In the genomic region with DNA sequence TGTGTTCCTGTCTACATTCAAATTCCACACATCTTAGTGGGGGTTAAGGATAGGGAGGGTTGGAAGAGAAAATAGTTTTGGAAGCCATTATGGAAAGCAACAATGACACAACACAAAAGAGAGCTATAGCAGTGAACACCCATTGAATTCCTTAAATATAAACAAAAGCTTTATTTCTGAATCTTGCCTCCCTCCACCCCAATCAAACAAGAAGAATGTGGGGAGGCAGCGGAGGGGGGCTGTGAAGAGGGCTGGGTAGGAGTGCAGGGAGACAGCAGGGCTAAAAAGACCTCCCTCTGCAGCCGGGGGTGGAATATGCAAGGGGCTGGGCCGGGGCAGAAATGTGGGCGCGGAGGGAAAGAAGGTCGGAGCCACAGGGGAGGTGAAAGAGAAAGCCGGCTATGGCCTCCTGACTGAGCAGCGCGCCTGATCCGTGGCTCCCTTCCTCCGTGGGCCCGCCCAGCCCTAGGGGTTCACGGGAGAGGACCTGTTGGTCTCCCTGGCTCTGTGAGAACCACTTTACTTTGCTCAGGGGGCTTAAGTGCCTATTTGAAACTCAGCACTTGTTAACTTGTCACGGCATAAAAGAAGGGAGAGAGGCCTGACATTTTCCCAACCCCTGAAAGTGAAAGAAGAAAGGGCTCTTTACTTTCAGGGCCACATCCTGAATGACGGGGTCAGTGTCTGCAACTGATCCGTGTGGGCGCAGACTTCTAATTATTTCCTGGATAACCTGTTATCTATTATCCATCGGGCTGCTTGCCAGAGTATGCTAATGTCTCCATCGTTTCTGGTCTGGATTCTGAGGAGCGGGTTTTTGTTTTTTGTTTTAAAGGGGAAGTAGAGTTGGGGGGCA, we compare ENCODE assay signal across 8 cellular contexts.
DNase-seq lines count a peak whose midpoint lies in the region; ATAC-seq, FAIRE-seq and TF ChIP-seq lines count a peak whose summit lies in the region.

No MANE protein-coding gene starts in this region.

- intact Hi-C loops in activated T-helper 2 cell treated with anti-CD3 and anti-CD28 coated beads, Interferon-gamma antibody, Interleukin-2, Interleukin-4, amounts not matched to agents 10 μg/mL and 5 μg/mL and 100 μg/mL, durations not matched to agents 14 hours and 24 hours and 36 hours (cut with micrococcal nuclease) = loop anchor here (2.0 to 10.0 kb wide), 3 partner anchors 57 to 183 kb away; partner anchors contain the start of gene FUT8
- intact Hi-C loops in natural killer cell (cut with micrococcal nuclease) = loop anchor here (10.0 kb wide), 1 partner anchor 375 kb away; no protein-coding TSS in a partner anchor

- no peak for TF ChIP-seq CTCF in fibroblast of pulmonary artery (IDR thresholded peaks at IDR 0.05; ENCODE audit: low read length, missing control alignments)
- TF ChIP-seq CTCF in natural killer cell (IDR thresholded peaks at IDR 0.05) = no peak

- H3K4me3 ChIP-seq in fibroblast of pulmonary artery (replicated peaks; ENCODE audit: low read depth, low read length) = peak overlapping the region; percentile 28

- H3K4me1 Mint-ChIP-seq in activated T-helper 2 cell treated with anti-CD3 and anti-CD28 coated beads, Interferon-gamma antibody, Interleukin-2, Interleukin-4, amounts not matched to agents 10 μg/mL and 5 μg/mL and 100 μg/mL, durations not matched to agents 14 hours and 24 hours and 36 hours (ENCODE audit: low read depth) = peaks cover 46% of the 10 kb centered on the region
- peaks cover 20 to 21% of the 10 kb centered on the region in 2 donors for H3K4me1 Mint-ChIP-seq in natural killer cell

- no peaks in the 10 kb centered on the region for H3K27me3 Mint-ChIP-seq in activated T-helper 2 cell treated with anti-CD3 and anti-CD28 coated beads, Interferon-gamma antibody, Interleukin-2, Interleukin-4, amounts not matched to agents 10 μg/mL and 5 μg/mL and 100 μg/mL, durations not matched to agents 14 hours and 24 hours and 36 hours (ENCODE audit: low read depth)
- H3K27me3 Mint-ChIP-seq in natural killer cell (ENCODE audit: low read depth in 2 of 2) = no peaks in the 10 kb centered on the region

- TF ChIP-seq POLR2A in GM12892 (IDR thresholded peaks at IDR 0.05; ENCODE audit: low read depth, low read length) = peak; percentile 44; the same call in 1 of the 2 replicates

- peak; percentile 26 for DNase-seq in GM12892 (ENCODE audit: insufficient read length)
- peak; percentile 93 for DNase-seq in NCI-H2107 treated with DMSO at 0.1 percent for 48 hours (lab: John Stamatoyannopoulos, UW; ENCODE audit: unreplicated experiment)
- DNase-seq in activated T-helper 2 cell treated with anti-CD3 and anti-CD28 coated beads, Interferon-gamma antibody, Interleukin-2, Interleukin-4, amounts not matched to agents 10 μg/mL and 5 μg/mL and 100 μg/mL, durations not matched to agents 14 hours and 24 hours and 36 hours (ENCODE audit: low spot score) = no peak
- DNase-seq in fibroblast of pulmonary artery (ENCODE audit: low read depth) = peak; percentile 43
- peak; percentile 21 for DNase-seq in natural killer cell
- DNase-seq in urothelium cell line (ENCODE audit: low spot score) = peak; percentile 75

- peak overlapping the region; percentile 90 for H3K27ac Mint-ChIP-seq in activated T-helper 2 cell treated with anti-CD3 and anti-CD28 coated beads, Interferon-gamma antibody, Interleukin-2, Interleukin-4, amounts not matched to agents 10 μg/mL and 5 μg/mL and 100 μg/mL, durations not matched to agents 14 hours and 24 hours and 36 hours
- H3K27ac Mint-ChIP-seq in natural killer cell = peak overlapping the region; percentile 83 to 93

- peak overlapping the region; percentile 81 for H3K4me3 Mint-ChIP-seq in activated T-helper 2 cell treated with anti-CD3 and anti-CD28 coated beads, Interferon-gamma antibody, Interleukin-2, Interleukin-4, amounts not matched to agents 10 μg/mL and 5 μg/mL and 100 μg/mL, durations not matched to agents 14 hours and 24 hours and 36 hours (ENCODE audit: low read depth)
- peak overlapping the region; percentile 90 for H3K4me3 Mint-ChIP-seq in natural killer cell

- H3K9me3 Mint-ChIP-seq in activated T-helper 2 cell treated with anti-CD3 and anti-CD28 coated beads, Interferon-gamma antibody, Interleukin-2, Interleukin-4, amounts not matched to agents 10 μg/mL and 5 μg/mL and 100 μg/mL, durations not matched to agents 14 hours and 24 hours and 36 hours = no peaks in the 10 kb centered on the region
- H3K9me3 Mint-ChIP-seq in natural killer cell = no peaks in the 10 kb centered on the region

- no peaks in the 10 kb centered on the region for H3K36me3 Mint-ChIP-seq in activated T-helper 2 cell treated with anti-CD3 and anti-CD28 coated beads, Interferon-gamma antibody, Interleukin-2, Interleukin-4, amounts not matched to agents 10 μg/mL and 5 μg/mL and 100 μg/mL, durations not matched to agents 14 hours and 24 hours and 36 hours (ENCODE audit: low read depth)
- H3K36me3 Mint-ChIP-seq in natural killer cell = no peaks in the 10 kb centered on the region

- peak; percentile 78 to 87 (median 86) for ATAC-seq in natural killer cell
- no peak for ATAC-seq in GM21723 (IDR thresholded peaks at IDR 0.05; ENCODE audit: unreplicated experiment)
- no peak for ATAC-seq in HG02981 (IDR thresholded peaks at IDR 0.05; ENCODE audit: unreplicated experiment)

- peak; percentile 56 for FAIRE-seq in GM12892 (lab: Jason Lieb, UNC)
- FAIRE-seq in urothelium cell line (lab: Jason Lieb, UNC) = peak; percentile 65

Comparison
In these comparisons a context has a peak if more than half of its experiments do, and no peak if none do; other contexts are left out.
1. ATAC-seq: peak in natural killer cell (3 of 3); none in GM21723 (single experiment) and HG02981 (single experiment).